In the genomic region with DNA sequence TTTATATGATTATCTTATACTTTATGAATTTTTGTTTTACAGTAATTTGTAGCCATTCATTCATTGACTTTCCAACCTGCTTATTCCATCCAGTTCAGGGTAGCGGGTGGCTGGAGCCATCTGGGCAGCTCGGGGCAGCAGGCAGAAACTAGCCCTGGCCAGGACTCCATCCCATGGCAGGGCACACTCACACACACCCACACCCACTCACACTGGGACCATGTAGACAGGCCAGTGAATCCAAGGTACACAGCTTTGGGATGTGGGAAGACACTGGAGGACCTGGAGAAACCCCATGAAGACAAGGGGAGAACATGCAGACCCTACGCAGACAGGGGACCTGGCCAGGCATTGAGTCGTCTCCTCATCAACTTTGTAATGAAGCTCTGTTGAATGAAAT, we compare ENCODE assay signal across 2 cellular contexts.
TF ChIP-seq lines count a peak whose summit lies in the region.

No MANE protein-coding gene starts in this region.

TF ChIP-seq in IMR-90, 13 proteins besides CTCF, POLR2A, EP300 and RAD21:
- TF ChIP-seq SMC3 (IDR thresholded peaks at IDR 0.05; ENCODE audit: low read depth, low read length) (no peak), CEBPB (IDR thresholded peaks at IDR 0.05; ENCODE audit: low read depth, low read length) (no peak), MXI1 (IDR thresholded peaks at IDR 0.05; ENCODE audit: borderline replicate concordance, low read depth, low read length) (no peak), RFX5 (IDR thresholded peaks at IDR 0.05; ENCODE audit: low read depth, low read length) (no peak), CHD1 (IDR thresholded peaks at IDR 0.05; ENCODE audit: low read depth, low read length) (no peak), FOS (IDR thresholded peaks at IDR 0.05; ENCODE audit: low read depth, low read length) (no peak)
- TF ChIP-seq, protein P1, sequence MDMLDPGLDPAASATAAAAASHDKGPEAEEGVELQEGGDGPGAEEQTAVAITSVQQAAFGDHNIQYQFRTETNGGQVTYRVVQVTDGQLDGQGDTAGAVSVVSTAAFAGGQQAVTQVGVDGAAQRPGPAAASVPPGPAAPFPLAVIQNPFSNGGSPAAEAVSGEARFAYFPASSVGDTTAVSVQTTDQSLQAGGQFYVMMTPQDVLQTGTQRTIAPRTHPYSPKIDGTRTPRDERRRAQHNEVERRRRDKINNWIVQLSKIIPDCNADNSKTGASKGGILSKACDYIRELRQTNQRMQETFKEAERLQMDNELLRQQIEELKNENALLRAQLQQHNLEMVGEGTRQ (IDR thresholded peaks at IDR 0.05; ENCODE audit: low read depth, low read length) = no peak
- TF ChIP-seq, protein P2, sequence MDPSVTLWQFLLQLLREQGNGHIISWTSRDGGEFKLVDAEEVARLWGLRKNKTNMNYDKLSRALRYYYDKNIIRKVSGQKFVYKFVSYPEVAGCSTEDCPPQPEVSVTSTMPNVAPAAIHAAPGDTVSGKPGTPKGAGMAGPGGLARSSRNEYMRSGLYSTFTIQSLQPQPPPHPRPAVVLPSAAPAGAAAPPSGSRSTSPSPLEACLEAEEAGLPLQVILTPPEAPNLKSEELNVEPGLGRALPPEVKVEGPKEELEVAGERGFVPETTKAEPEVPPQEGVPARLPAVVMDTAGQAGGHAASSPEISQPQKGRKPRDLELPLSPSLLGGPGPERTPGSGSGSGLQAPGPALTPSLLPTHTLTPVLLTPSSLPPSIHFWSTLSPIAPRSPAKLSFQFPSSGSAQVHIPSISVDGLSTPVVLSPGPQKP (IDR thresholded peaks at IDR 0.05; ENCODE audit: borderline replicate concordance, low read depth, low read length) = no peak

TF ChIP-seq in WTC11, 78 proteins besides CTCF, POLR2A, EP300 and RAD21:
- no peak for TF ChIP-seq RELA (CRISPR knock-in tag; IDR thresholded peaks at IDR 0.05; ENCODE audit: borderline replicate concordance)
- TF ChIP-seq NFE2L1 (CRISPR knock-in tag; IDR thresholded peaks at IDR 0.05) = no peak
- no peak for TF ChIP-seq JAZF1 (CRISPR knock-in tag; IDR thresholded peaks at IDR 0.05)
- no peak for TF ChIP-seq ZNF671 (CRISPR knock-in tag; IDR thresholded peaks at IDR 0.05)
TF ChIP-seq in WTC11: peak in this region for 0.
